ENCODE assay signal across 10 cellular contexts in genomic region chr7:155368894-155369600, GRCh38.
"Had no signal": no experiment of that assay in that cellular context is flagged by ENCODE, and none has a peak within 500 bp of the region (broad histone marks: within the 10 kb centered on the region; RNA-seq: fewer than 3 reads in every experiment).

No MANE protein-coding gene starts in this region.

- H3K27ac Mint-ChIP-seq: activated CD4-positive, alpha-beta T cell treated with anti-CD3 and anti-CD28 coated beads for 36 hours; activated CD8-positive, alpha-beta T cell treated with anti-CD3 and anti-CD28 coated beads, Interleukin-2, amount 10 ng/mL, durations not matched to agents 7 days and 5 days; activated naive CD8-positive, alpha-beta T cell treated with anti-CD3 and anti-CD28 coated beads, Interleukin-2, amount 10 ng/mL, durations not matched to agents 7 days and 5 days; nephron had no signal

- H3K4me3 Mint-ChIP-seq: activated CD4-positive, alpha-beta T cell treated with anti-CD3 and anti-CD28 coated beads for 36 hours; activated CD8-positive, alpha-beta T cell treated with anti-CD3 and anti-CD28 coated beads, Interleukin-2, amount 10 ng/mL, durations not matched to agents 7 days and 5 days; activated naive CD8-positive, alpha-beta T cell treated with anti-CD3 and anti-CD28 coated beads, Interleukin-2, amount 10 ng/mL, durations not matched to agents 7 days and 5 days; nephron had no signal

- H3K36me3 Mint-ChIP-seq: activated naive CD8-positive, alpha-beta T cell treated with anti-CD3 and anti-CD28 coated beads, Interleukin-2, amount 10 ng/mL, durations not matched to agents 7 days and 5 days had no signal

- DNase-seq: activated CD4-positive, alpha-beta T cell treated with anti-CD3 and anti-CD28 coated beads for 36 hours; activated CD8-positive, alpha-beta memory T cell treated with anti-CD3 and anti-CD28 coated beads, Interleukin-2, amount 50 U/mL, for 48 hours; activated CD8-positive, alpha-beta T cell treated with anti-CD3 and anti-CD28 coated beads, Interleukin-2, amount 10 ng/mL, durations not matched to agents 7 days and 5 days; activated naive CD8-positive, alpha-beta T cell treated with anti-CD3 and anti-CD28 coated beads, Interleukin-2, amount 10 ng/mL, durations not matched to agents 7 days and 5 days; anterior cingulate cortex; foreskin keratinocyte; stimulated activated CD4-positive, alpha-beta T cell treated with anti-CD3 and anti-CD28 coated beads, Interleukin-4, amount 100 ng/mL, for 4 hours; T1000; thyroid gland had no signal

- H3K4me3 ChIP-seq: thyroid gland had no signal

- H3K9me3 Mint-ChIP-seq: activated naive CD8-positive, alpha-beta T cell treated with anti-CD3 and anti-CD28 coated beads, Interleukin-2, amount 10 ng/mL, durations not matched to agents 7 days and 5 days had no signal

- ATAC-seq: activated CD4-positive, alpha-beta T cell treated with anti-CD3 and anti-CD28 coated beads for 36 hours; activated CD8-positive, alpha-beta T cell treated with anti-CD3 and anti-CD28 coated beads, Interleukin-2, amount 10 ng/mL, durations not matched to agents 7 days and 5 days; foreskin keratinocyte had no signal
